Comparison of ENCODE assay signal across 8 cellular contexts in genomic region chr19:10552596-10553053, GRCh38. TPM values are rescaled to one million over a fixed set of nuclear protein-coding genes. Genes with fewer than 3 reads are reported as not detected.
DNase-seq lines count a peak whose midpoint lies in the region; ATAC-seq and TF ChIP-seq lines count a peak whose summit lies in the region.

No MANE protein-coding gene starts in this region.

- H3K27ac ChIP-seq in HL-60 (replicated peaks) (peak overlapping the region; percentile 50; the same call in 1 of the 2 replicates), right lobe of liver (no peak overlapping the region)

- TF ChIP-seq CTCF in HL-60 (IDR thresholded peaks at IDR 0.05; ENCODE audit: insufficient read depth, low read length) (no peak), right lobe of liver (IDR thresholded peaks at IDR 0.05) (no peak)

- no peaks in the 10 kb centered on the region for H3K27me3 Mint-ChIP-seq in activated CD8-positive, alpha-beta memory T cell treated with anti-CD3 and anti-CD28 coated beads, Interleukin-2, amount 10 ng/mL, durations not matched to agents 7 days and 5 days

- no peaks in the 10 kb centered on the region for H3K4me1 ChIP-seq in right lobe of liver

- peaks cover 56% of the 10 kb centered on the region for H3K4me1 Mint-ChIP-seq in activated CD8-positive, alpha-beta memory T cell treated with anti-CD3 and anti-CD28 coated beads, Interleukin-2, amount 10 ng/mL, durations not matched to agents 7 days and 5 days

- no peaks in the 10 kb centered on the region for H3K9me3 ChIP-seq in right lobe of liver

- peak; percentile 17 for DNase-seq in DMS 273 treated with DMSO at 0.1 percent for 48 hours (lab: John Stamatoyannopoulos, UW)
- DNase-seq in HL-60 (ENCODE audit: low read depth in 1 of 2, low spot score in 1 of 2): no peak
- peak; percentile 62 for DNase-seq in activated CD8-positive, alpha-beta memory T cell treated with anti-CD3 and anti-CD28 coated beads, Interleukin-2, amount 10 ng/mL, durations not matched to agents 7 days and 5 days
- DNase-seq in right lobe of liver: no peak
- DNase-seq in mesenteric fat pad (ENCODE audit: low spot score): no peak
- DNase-seq in COLO829 (ENCODE audit: low spot score): no peak

- intact Hi-C loops in right lobe of liver (cut with DNase I): no loop called here

- no peak for ATAC-seq in activated CD8-positive, alpha-beta memory T cell treated with anti-CD3 and anti-CD28 coated beads, Interleukin-2, amount 10 ng/mL, durations not matched to agents 7 days and 5 days
- ATAC-seq in right lobe of liver: peak; percentile 12 to 48 (median 22)
- ATAC-seq in GM18498 (IDR thresholded peaks at IDR 0.05; ENCODE audit: unreplicated experiment): no peak
- no peak for ATAC-seq in HG02798 (IDR thresholded peaks at IDR 0.05; ENCODE audit: poor library complexity, unreplicated experiment)

- no peak overlapping the region for H3K4me3 Mint-ChIP-seq in activated CD8-positive, alpha-beta memory T cell treated with anti-CD3 and anti-CD28 coated beads, Interleukin-2, amount 10 ng/mL, durations not matched to agents 7 days and 5 days

- CTCF ChIA-PET in activated CD8-positive, alpha-beta memory T cell treated with anti-CD3 and anti-CD28 coated beads, Interleukin-2, amount 10 ng/mL, durations not matched to agents 7 days and 5 days (lab: Charles Lee): interaction anchor here (0.7 to 7.0 kb wide), 24 partner anchors 9 to 297 kb away, joined by 3 to 116 read pairs (median 6); partner anchors contain the start of genes ATG4D, CDKN2D, KEAP1 and KRI1

- H3K27ac Mint-ChIP-seq in activated CD8-positive, alpha-beta memory T cell treated with anti-CD3 and anti-CD28 coated beads, Interleukin-2, amount 10 ng/mL, durations not matched to agents 7 days and 5 days: peak overlapping the region; percentile 95

- H3K9me3 Mint-ChIP-seq in activated CD8-positive, alpha-beta memory T cell treated with anti-CD3 and anti-CD28 coated beads, Interleukin-2, amount 10 ng/mL, durations not matched to agents 7 days and 5 days (ENCODE audit: low read depth): no peaks in the 10 kb centered on the region

- H3K36me3 Mint-ChIP-seq in activated CD8-positive, alpha-beta memory T cell treated with anti-CD3 and anti-CD28 coated beads, Interleukin-2, amount 10 ng/mL, durations not matched to agents 7 days and 5 days: peaks cover 63% of the 10 kb centered on the region

- WGBS in right lobe of liver (ENCODE audit: insufficient coverage, low coverage, low lambda C conversion rate, missing lambda C conversion rate): 49% methylated on average over 6 of the region's 11 CpGs

- no peak overlapping the region for H3K4me3 ChIP-seq in HL-60 (replicated peaks; ENCODE audit: insufficient read depth, low read length)
- no peak overlapping the region for H3K4me3 ChIP-seq in right lobe of liver

- TF ChIP-seq POLR2A in right lobe of liver (IDR thresholded peaks at IDR 0.05): no peak

- H3K36me3 ChIP-seq in right lobe of liver: peaks cover 0 to 79% (median 24%) of the 10 kb centered on the region in 4 donors

- H3K27me3 ChIP-seq in HL-60 (ENCODE audit: insufficient read depth, poor library complexity, severe bottlenecking) (no peaks in the 10 kb centered on the region), right lobe of liver (no peaks in the 10 kb centered on the region)

RNA-seq across cellular contexts. Expression of gene ATG4D, which starts 8.9 kb away (rescaled TPM):
- 10 to 100 TPM; 48.3 to 57.8 TPM for total RNA-seq in activated CD8-positive, alpha-beta memory T cell treated with anti-CD3 and anti-CD28 coated beads, Interleukin-2, amount 10 ng/mL, durations not matched to agents 7 days and 5 days
- 10 to 100 TPM in 4 of 6 experiments, 1 to 10 TPM in 2; 8.1 to 19.7 (median 11.8) TPM for total RNA-seq in right lobe of liver
- 19.0 TPM for total RNA-seq in mesenteric fat pad

RNA-seq across cellular contexts. Expression of gene KRI1, which starts 13.2 kb away (rescaled TPM):
- 10 to 100 TPM; 68.1 to 72.2 TPM for total RNA-seq in activated CD8-positive, alpha-beta memory T cell treated with anti-CD3 and anti-CD28 coated beads, Interleukin-2, amount 10 ng/mL, durations not matched to agents 7 days and 5 days
- total RNA-seq in right lobe of liver (1 to 10 TPM; 5.8 to 9.6 (median 8.5) TPM), mesenteric fat pad (21.7 TPM)

RNA-seq across cellular contexts. Expression of gene CDKN2D, which starts 16.2 kb away (rescaled TPM):
- 10 to 100 TPM; 40.9 to 73.3 TPM for total RNA-seq in activated CD8-positive, alpha-beta memory T cell treated with anti-CD3 and anti-CD28 coated beads, Interleukin-2, amount 10 ng/mL, durations not matched to agents 7 days and 5 days
- total RNA-seq in right lobe of liver (1 to 10 TPM in 4 of 6 experiments, under 1 TPM in 2; 0.97 to 2.8 (median 2.0) TPM), mesenteric fat pad (11.4 TPM)

RNA-seq across cellular contexts. Expression of gene AP1M2, which starts 34.5 kb away (rescaled TPM):
- not detected for total RNA-seq in activated CD8-positive, alpha-beta memory T cell treated with anti-CD3 and anti-CD28 coated beads, Interleukin-2, amount 10 ng/mL, durations not matched to agents 7 days and 5 days
- total RNA-seq in right lobe of liver (1 to 10 TPM in 2 of 6 experiments, under 1 TPM in 4; 0.35 to 2.5 (median 0.75) TPM), mesenteric fat pad (3.2 TPM)

RNA-seq across cellular contexts. Expression of gene S1PR5, which starts 35.4 kb away (rescaled TPM):
- 1 to 10 TPM in 1 of 2 experiments, under 1 TPM in 1; 0.14 to 1.4 TPM for total RNA-seq in activated CD8-positive, alpha-beta memory T cell treated with anti-CD3 and anti-CD28 coated beads, Interleukin-2, amount 10 ng/mL, durations not matched to agents 7 days and 5 days
- total RNA-seq in right lobe of liver: under 1 TPM in 5 of 6 experiments, not detected in 1; 0.20 to 0.43 (median 0.35) TPM
- 0.13 TPM for total RNA-seq in mesenteric fat pad

Comparison
In these comparisons a context has a peak if more than half of its experiments do, and no peak if none do; other contexts are left out.
1. DNase-seq: peak in DMS 273 treated with DMSO at 0.1 percent for 48 hours (single experiment) and activated CD8-positive, alpha-beta memory T cell treated with anti-CD3 and anti-CD28 coated beads, Interleukin-2, amount 10 ng/mL, durations not matched to agents 7 days and 5 days (single experiment); none in HL-60 (0 of 2), right lobe of liver (0 of 3), mesenteric fat pad (single experiment) and COLO829 (single experiment).
2. ATAC-seq: peak in right lobe of liver (4 of 4); none in activated CD8-positive, alpha-beta memory T cell treated with anti-CD3 and anti-CD28 coated beads, Interleukin-2, amount 10 ng/mL, durations not matched to agents 7 days and 5 days (single experiment), GM18498 (single experiment) and HG02798 (single experiment).